ENCODE assay signal across 22 cellular contexts in the genomic region with DNA sequence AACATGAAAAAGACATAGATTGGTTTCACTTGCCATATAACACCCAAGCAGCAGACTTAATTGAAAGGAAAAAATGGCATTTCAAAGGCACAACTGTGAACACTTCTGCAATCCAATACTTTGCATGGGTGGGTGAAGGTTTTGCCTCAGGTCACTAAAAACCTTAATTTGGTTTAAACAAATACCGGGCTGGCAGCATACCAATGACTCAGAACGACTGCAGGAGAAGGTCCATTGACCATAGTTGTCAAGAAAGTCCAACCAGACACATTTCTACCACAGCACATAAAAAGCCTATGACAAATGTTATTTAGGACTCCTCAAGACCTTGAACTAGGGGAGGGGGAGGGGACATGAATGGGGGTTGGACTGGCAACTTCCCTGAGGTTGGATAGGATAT.
DNase-seq lines count a peak whose midpoint lies in the region; TF ChIP-seq lines count a peak whose summit lies in the region.
"Had no signal": no experiment of that assay in that cellular context is flagged by ENCODE, and none has a peak within 500 bp of the region (broad histone marks: within the 10 kb centered on the region; RNA-seq: fewer than 3 reads in every experiment).

No MANE protein-coding gene starts in this region.

- no peak overlapping the region for H3K4me3 Mint-ChIP-seq in nephron progenitor cell
- H3K4me3 Mint-ChIP-seq: CD14-positive monocyte; CD4-positive, alpha-beta memory T cell; CD4-positive, CD25-positive, alpha-beta regulatory T cell; CD8-positive, alpha-beta memory T cell had no signal

- DNase-seq in M059J (ENCODE audit: low read depth) = peak; percentile 81
- DNase-seq in MG63 = peak; percentile 1
- DNase-seq in adipocyte (ENCODE audit: low read depth) = peak; percentile 1
- DNase-seq in glomerular visceral epithelial cell (ENCODE audit: extremely low spot score) = peak; percentile 0
- no peak for DNase-seq in NCI-H1417 treated with DMSO at 0.1 percent for 48 hours (lab: John Stamatoyannopoulos, UW)
- DNase-seq in Karpas-422 = no peak
- DNase-seq in DMS53 (lab: John Stamatoyannopoulos, UW) = no peak
- no peak for DNase-seq in nephron progenitor cell
- DNase-seq: 8988T; ACHN; BE2C; C1 segment of cervical spinal cord; CD4-positive, alpha-beta memory T cell; CD4-positive, CD25-positive, alpha-beta regulatory T cell; CD8-positive, alpha-beta memory T cell; COR-L47; DMS 273 treated with DMSO at 0.1 percent for 48 hours; DMS153; DMS79 treated with DMSO at 0.1 percent for 48 hours; GF-D8 had no signal

- no peak overlapping the region for H3K27ac Mint-ChIP-seq in nephron progenitor cell
- H3K27ac Mint-ChIP-seq: CD4-positive, alpha-beta memory T cell; CD4-positive, CD25-positive, alpha-beta regulatory T cell; CD8-positive, alpha-beta memory T cell had no signal

- no peak overlapping the region for H2AFZ ChIP-seq in Karpas-422 (ENCODE audit: low read length)

- H4K20me1 ChIP-seq in Karpas-422 (ENCODE audit: insufficient read depth, low read depth, low read length) = no peaks in the 10 kb centered on the region
- H4K20me1 ChIP-seq: BLaER1 had no signal

- H3K9ac ChIP-seq in adipocyte (ENCODE audit: low read length) (no peak overlapping the region), Karpas-422 (ENCODE audit: low read length) (no peak overlapping the region)
- H3K9ac ChIP-seq: BLaER1 had no signal

- H3K9me2 ChIP-seq in Karpas-422 (replicated peaks; ENCODE audit: insufficient read depth, low read length) = 0 out of 2 replicates have a peak, but pooled peaks cover 3% of the 10 kb centered on the region

- H3K27me3 ChIP-seq in MG63 = no peaks in the 10 kb centered on the region
- H3K27me3 ChIP-seq in adipocyte (replicated peaks; ENCODE audit: control insufficient read depth, insufficient read depth, low read length) = peaks cover 35% of the 10 kb centered on the region
- H3K27me3 ChIP-seq in Karpas-422 (ENCODE audit: low read length) = no peaks in the 10 kb centered on the region
- H3K27me3 ChIP-seq: BE2C had no signal

- H3K36me3 ChIP-seq in MG63 (no peaks in the 10 kb centered on the region), adipocyte (ENCODE audit: control insufficient read depth, insufficient read depth, low read length, severe bottlenecking) (no peaks in the 10 kb centered on the region), Karpas-422 (ENCODE audit: insufficient read depth, low read length) (no peaks in the 10 kb centered on the region)
- H3K36me3 ChIP-seq: BE2C, BLaER1 had no signal

- H3K27me3 Mint-ChIP-seq in nephron progenitor cell (ENCODE audit: low read depth, poor library complexity) = no peaks in the 10 kb centered on the region
- H3K27me3 Mint-ChIP-seq: CD4-positive, alpha-beta memory T cell; CD4-positive, CD25-positive, alpha-beta regulatory T cell had no signal

- H3K4me3 ChIP-seq in MG63 (no peak overlapping the region), adipocyte (ENCODE audit: low read length) (no peak overlapping the region), Karpas-422 (ENCODE audit: low read length) (no peak overlapping the region)
- H3K4me3 ChIP-seq: BLaER1 had no signal

- TF ChIP-seq CTCF in nephron progenitor cell (IDR thresholded peaks at IDR 0.05) = no peak

- H3K79me2 ChIP-seq in Karpas-422 (ENCODE audit: low read length) = no peaks in the 10 kb centered on the region

- H3K4me1 Mint-ChIP-seq in nephron progenitor cell = no peaks in the 10 kb centered on the region
- H3K4me1 Mint-ChIP-seq: CD14-positive monocyte; CD4-positive, alpha-beta memory T cell; CD4-positive, CD25-positive, alpha-beta regulatory T cell; CD8-positive, alpha-beta memory T cell had no signal

- H3K27ac ChIP-seq in Karpas-422 (ENCODE audit: low read length) = no peak overlapping the region
- H3K27ac ChIP-seq: BLaER1 had no signal

- H3K9me3 ChIP-seq in MG63 = no peaks in the 10 kb centered on the region
- peaks cover 12% of the 10 kb centered on the region for H3K9me3 ChIP-seq in adipocyte (ENCODE audit: control insufficient read depth, low read length)
- no peaks in the 10 kb centered on the region for H3K9me3 ChIP-seq in Karpas-422 (ENCODE audit: low read length)
- H3K9me3 ChIP-seq: BE2C, BLaER1 had no signal

- H3K36me3 Mint-ChIP-seq in nephron progenitor cell (ENCODE audit: low read depth) = no peaks in the 10 kb centered on the region
- H3K36me3 Mint-ChIP-seq: CD14-positive monocyte; CD4-positive, alpha-beta memory T cell; CD4-positive, CD25-positive, alpha-beta regulatory T cell; CD8-positive, alpha-beta memory T cell had no signal

- no peak overlapping the region for H3K4me2 ChIP-seq in Karpas-422 (ENCODE audit: low read depth, low read length, poor library complexity, severe bottlenecking)
- H3K4me2 ChIP-seq: BLaER1 had no signal

- H3K4me1 ChIP-seq in adipocyte (ENCODE audit: control insufficient read depth, insufficient read depth, low read length) (no peaks in the 10 kb centered on the region), Karpas-422 (ENCODE audit: low read length) (no peaks in the 10 kb centered on the region)
- H3K4me1 ChIP-seq: BE2C, BLaER1 had no signal

- H3K9me3 Mint-ChIP-seq in nephron progenitor cell = no peaks in the 10 kb centered on the region

Comparison
In these comparisons a context has a peak if more than half of its experiments do, and no peak if none do; other contexts are left out.
1. DNase-seq: peak in M059J (single experiment), MG63 (single experiment), adipocyte (single experiment) and glomerular visceral epithelial cell (single experiment); none in NCI-H1417 treated with DMSO at 0.1 percent for 48 hours (single experiment), Karpas-422 (single experiment), DMS53 (single experiment) and nephron progenitor cell (single experiment).